8 cellular contexts compared by ENCODE assay signal in the genomic region with DNA sequence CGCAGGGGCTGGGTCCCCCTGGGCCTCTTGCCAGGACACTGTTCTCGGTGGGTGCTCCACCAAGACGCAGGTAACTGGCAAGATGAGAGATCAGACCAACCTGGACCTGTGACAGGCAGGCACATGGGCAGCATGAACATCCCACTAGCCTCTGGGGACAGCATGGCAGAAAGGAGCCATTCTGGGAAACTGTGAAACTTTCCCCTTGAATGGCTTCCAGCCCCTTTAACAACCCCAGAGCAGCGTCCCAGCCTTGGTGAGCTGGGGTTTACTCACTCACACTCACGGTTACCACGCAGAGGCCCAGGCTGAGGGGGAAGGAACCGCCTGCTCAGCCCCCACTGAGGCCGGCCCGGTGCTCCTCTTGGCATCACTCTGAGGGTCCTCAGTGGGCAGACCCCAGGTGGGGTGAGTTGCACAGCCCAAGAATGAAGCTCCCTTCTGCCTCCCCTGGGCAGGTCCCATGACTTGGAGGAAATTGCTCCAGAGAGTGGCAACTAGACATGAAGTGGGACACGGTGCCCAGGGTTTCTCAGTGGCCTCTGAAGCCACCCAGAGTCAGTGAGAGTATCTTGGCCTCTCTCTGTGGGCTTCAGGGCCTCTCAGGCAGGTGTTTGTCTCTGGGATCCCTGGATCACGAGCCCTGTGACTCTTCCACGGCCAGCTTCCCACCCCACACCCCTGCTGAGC. TPM values are rescaled to one million over a fixed set of nuclear protein-coding genes. Genes with fewer than 3 reads are reported as not detected.
DNase-seq lines count a peak whose midpoint lies in the region; ATAC-seq and TF ChIP-seq lines count a peak whose summit lies in the region.

No MANE protein-coding gene starts in this region.

- CTCF ChIA-PET in A673 (lab: Charles Lee), result no interaction called here

- DNase-seq in glomerular visceral epithelial cell (ENCODE audit: extremely low spot score) (peak; percentile 40), NCI-H82 (lab: John Stamatoyannopoulos, UW) (no peak), A673 (ENCODE audit: low spot score) (no peak), NCI-H345 (lab: John Stamatoyannopoulos, UW) (no peak), NCI-H2029 treated with DMSO at 0.1 percent for 48 hours (lab: John Stamatoyannopoulos, UW) (no peak)

- no peaks in the 10 kb centered on the region for H3K27me3 ChIP-seq in A673 (replicated peaks; ENCODE audit: insufficient read depth, low read depth, low read length, poor library complexity)

- ATAC-seq in GM18498 (IDR thresholded peaks at IDR 0.05; ENCODE audit: unreplicated experiment) (peak; percentile 49), GM21390 (IDR thresholded peaks at IDR 0.05; ENCODE audit: unreplicated experiment) (peak; percentile 43), HG03520 (IDR thresholded peaks at IDR 0.05; ENCODE audit: unreplicated experiment) (peak; percentile 28)

- no peak overlapping the region for H3K27ac ChIP-seq in A673 (ENCODE audit: low read depth, low read length, poor library complexity, severe bottlenecking)

- BruUV-seq in A673 (replicated peaks; lab: Mats Ljungman, UMichigan), result no TSS peak

- intact Hi-C loops in A673 (cut with micrococcal nuclease; ENCODE audit: unreplicated experiment), result no loop called here

- no peaks in the 10 kb centered on the region for H3K36me3 ChIP-seq in A673 (ENCODE audit: insufficient read depth, low read length, poor library complexity, severe bottlenecking)

- no peaks in the 10 kb centered on the region for H3K9me3 ChIP-seq in A673 (ENCODE audit: low read depth, low read length, poor library complexity, severe bottlenecking)

- peaks cover 4% of the 10 kb centered on the region for H3K4me1 ChIP-seq in A673 (ENCODE audit: insufficient read depth, low read length, poor library complexity, severe bottlenecking)

- H3K4me3 ChIP-seq in A673 (ENCODE audit: low read depth, low read length, poor library complexity, severe bottlenecking), result no peak overlapping the region

- TF ChIP-seq CTCF in A673 (conservative IDR thresholded peaks at IDR 0.05; ENCODE audit: low read depth, low read length), result no peak

- POLR2A ChIA-PET in A673 (lab: Charles Lee; ENCODE audit: low non-redundant PET), result no interaction called here

RNA-seq across cellular contexts. Expression of a gene that starts 15.2 kb away (rescaled TPM):
- 272 and 274 TPM in 2 replicates for total RNA-seq in A673 (2021)

RNA-seq across cellular contexts. Expression of a gene that starts 54.5 kb away (rescaled TPM):
- total RNA-seq in A673 (2021), result 18.5 and 29.9 TPM in 2 replicates
